1 cellular context compared by ENCODE assay signal in genomic region chr11:16785520-16786128, GRCh38.
TF ChIP-seq lines count a peak whose summit lies in the region.

No MANE protein-coding gene starts in this region.

TF ChIP-seq in HEK293, 187 proteins besides CTCF, POLR2A, EP300 and RAD21 (continued from another document):
- TF ChIP-seq PRDM10 (tag by site-specific recombination; IDR thresholded peaks at IDR 0.05): peak; percentile 18; the same call in 1 of the 2 replicates
